ENCODE assay signal across 15 cellular contexts in genomic region chr7:99201027-99201426, GRCh38. TPM values are rescaled to one million over a fixed set of nuclear protein-coding genes. Genes with fewer than 3 reads are reported as not detected.
DNase-seq lines count a peak whose midpoint lies in the region; ATAC-seq and TF ChIP-seq lines count a peak whose summit lies in the region.
"Had no signal": no experiment of that assay in that cellular context is flagged by ENCODE, and none has a peak within 500 bp of the region (broad histone marks: within the 10 kb centered on the region; RNA-seq: fewer than 3 reads in every experiment).

No MANE protein-coding gene starts in this region.

- DNase-seq in GM03348 (ENCODE audit: low spot score) (peak; percentile 76), RPMI7951 (ENCODE audit: low read depth) (peak; percentile 77), fibroblast of mammary gland (ENCODE audit: low read depth) (peak; percentile 81), retinal pigment epithelial cell (ENCODE audit: low read depth) (peak; percentile 39), SW 1271 (lab: John Stamatoyannopoulos, UW) (no peak), GF-D8 (lab: John Stamatoyannopoulos, UW) (no peak), HT-29 (ENCODE audit: low spot score) (no peak)
- DNase-seq: activated CD8-positive, alpha-beta memory T cell treated with anti-CD3 and anti-CD28 coated beads, Interleukin-2, amount 50 U/mL, for 4 hours; mucosa of descending colon; NCI-H2081 treated with DMSO at 0.1 percent for 48 hours had no signal

- no peak for ATAC-seq in HG03196 (IDR thresholded peaks at IDR 0.05; ENCODE audit: unreplicated experiment)
- ATAC-seq: GM12878, K562, mucosa of descending colon had no signal

- no peak overlapping the region for H3K4me3 ChIP-seq in fibroblast of mammary gland (ENCODE audit: control insufficient read depth, low read depth, low read length)
- no peak overlapping the region for H3K4me3 ChIP-seq in retinal pigment epithelial cell (ENCODE audit: low read length)
- H3K4me3 ChIP-seq: GM12878, HAP-1, K562, mucosa of descending colon had no signal

- TF ChIP-seq CTCF in fibroblast of mammary gland (conservative IDR thresholded peaks at IDR 0.05; ENCODE audit: control insufficient read depth, insufficient read depth, low read depth, low read length) (no peak), retinal pigment epithelial cell (conservative IDR thresholded peaks at IDR 0.05; ENCODE audit: low read depth, low read length) (no peak)

RNA-seq across cellular contexts. Expression of gene KPNA7, which starts 6.9 kb away (rescaled TPM):
- total RNA-seq in RPMI7951 (2014; rRNA removed; shearing (Covaris generic)), result not detected in 2 replicates
- total RNA-seq in HT-29 (2014; rRNA removed; shearing (Covaris generic)), result 0.13 and 0.69 TPM in 2 replicates
- total RNA-seq: GM12878, K562, OCI-LY7 had no signal

RNA-seq across cellular contexts. Expression of gene SMURF1, which starts 57.1 kb away (rescaled TPM):
- 14.5 and 15.9 TPM in 2 replicates for total RNA-seq in RPMI7951 (2014; rRNA removed; shearing (Covaris generic))
- 27.5 and 33.5 TPM in 2 replicates for total RNA-seq in HT-29 (2014; rRNA removed; shearing (Covaris generic))

Comparison
In these comparisons a context has a peak if more than half of its experiments do, and no peak if none do; other contexts are left out.
1. DNase-seq: peak in GM03348 (single experiment), RPMI7951 (single experiment), fibroblast of mammary gland (single experiment) and retinal pigment epithelial cell (single experiment); none in SW 1271 (0 of 2), GF-D8 (single experiment) and HT-29 (single experiment).